37 cellular contexts compared by ENCODE assay signal in the genomic region with DNA sequence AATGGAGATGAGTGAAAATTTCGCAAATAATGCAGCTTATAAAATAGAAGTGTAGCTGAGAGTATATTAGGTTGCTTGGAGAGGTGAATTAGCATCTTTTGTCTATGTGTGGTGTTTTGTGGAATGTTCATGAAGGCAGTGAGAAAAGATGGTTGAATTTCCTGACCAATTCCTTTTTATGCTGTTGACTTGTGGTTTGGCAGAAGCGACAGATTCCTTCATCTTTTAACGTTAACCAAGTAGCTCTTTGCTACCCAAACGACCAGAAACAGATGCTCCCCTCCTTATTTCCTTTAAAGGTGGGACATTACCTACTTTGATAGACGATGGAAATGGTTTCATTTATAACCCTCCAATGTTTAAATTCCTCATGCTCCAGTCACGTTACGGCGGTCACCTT.
DNase-seq lines count a peak whose midpoint lies in the region; ATAC-seq, FAIRE-seq and TF ChIP-seq lines count a peak whose summit lies in the region.
"Had no signal": no experiment of that assay in that cellular context is flagged by ENCODE, and none has a peak within 500 bp of the region (broad histone marks: within the 10 kb centered on the region; RNA-seq: fewer than 3 reads in every experiment).

No MANE protein-coding gene starts in this region.

- FAIRE-seq in astrocyte (lab: Jason Lieb, UNC) (no peak), K562 (lab: Jason Lieb, UNC) (peak; percentile 44)
- FAIRE-seq: A204.1, A549, D721Med had no signal

- H3K9me1 ChIP-seq in K562 (ENCODE audit: control insufficient read depth, insufficient read depth, low read length) = no peaks in the 10 kb centered on the region

- no peak for ATAC-seq in K562
- ATAC-seq: A549; CD8-positive, alpha-beta T cell had no signal

- CTCF ChIA-PET in K562 (lab: Yijun Ruan, JAX; ENCODE audit: low intra/inter-chr PET ratio) = no interaction called here

- 19% methylated on average over 8 of the region's 8 CpGs for WGBS in K562 (ENCODE audit: insufficient coverage, low coverage, missing lambda C conversion rate)
- 63 to 77% methylated on average over 8 of the region's 8 CpGs for WGBS in testis, 2 donors

- in situ Hi-C loops in astrocyte of the cerebellum (cut with HindIII; ENCODE audit: low sequenced_read_pairs) (no loop called here), K562 (cut with MboI) (no loop called here)

- H4K20me1 ChIP-seq in astrocyte (ENCODE audit: insufficient read depth, low read length) (no peaks in the 10 kb centered on the region), K562 (replicated peaks; ENCODE audit: control insufficient read depth, insufficient read depth, low read length) (no peaks in the 10 kb centered on the region)
- H4K20me1 ChIP-seq: BLaER1; BLaER1 treated with 17β-estradiol and CSF1 and Interleukin-3, amounts not matched to agents 10 nM and 100 nM had no signal

- TF ChIP-seq EP300 in K562 (IDR thresholded peaks at IDR 0.05; ENCODE audit: low read length) = no peak

- H3K27ac ChIP-seq in astrocyte (ENCODE audit: low read depth, low read length) (no peak overlapping the region), K562 (ENCODE audit: extremely low read depth, low read depth, low read length) (no peak overlapping the region), testis (no peak overlapping the region)
- H3K27ac ChIP-seq: 22Rv1; A549; BLaER1; BLaER1 treated with 17β-estradiol and CSF1 and Interleukin-3, amounts not matched to agents 10 nM and 100 nM; C4-2B had no signal

- POLR2A ChIA-PET in K562 (lab: Yijun Ruan, JAX) = interaction anchor here (1.1 kb wide), 1 partner anchor 27 kb away, joined by 4 read pairs; no protein-coding TSS in a partner anchor

- intact Hi-C loops in K562 (cut with micrococcal nuclease) = no loop called here
- intact Hi-C loops in testis (cut with DNase I; ENCODE audit: low total_unique reads) = no loop called here

- H3K79me2 ChIP-seq in astrocyte (ENCODE audit: insufficient read depth, low read length) (no peaks in the 10 kb centered on the region), K562 (ENCODE audit: control insufficient read depth, insufficient read depth, low read length) (no peaks in the 10 kb centered on the region)

- H3K9ac ChIP-seq in astrocyte (ENCODE audit: low read length) (no peak overlapping the region), K562 (ENCODE audit: insufficient read depth in 1 of 2, low read depth in 2 of 2, low read length in 2 of 2) (no peak overlapping the region)
- H3K9ac ChIP-seq: BLaER1; BLaER1 treated with 17β-estradiol and CSF1 and Interleukin-3, amounts not matched to agents 10 nM and 100 nM had no signal

- DNase-seq in astrocyte (ENCODE audit: low read depth) (peak; percentile 71), astrocyte of the cerebellum (ENCODE audit: low read depth) (peak; percentile 40), astrocyte of the hippocampus (ENCODE audit: low read depth, low spot score) (peak; percentile 57), K562 (ENCODE audit: extremely low read depth in 1 of 4, low spot score in 3 of 4) (no peak), testis (no peak), SW 1271 (lab: John Stamatoyannopoulos, UW) (no peak), NCI-H1092 treated with DMSO at 0.1 percent for 48 hours (lab: John Stamatoyannopoulos, UW) (no peak), NAMALWA (ENCODE audit: low spot score) (no peak)
- DNase-seq: 8988T; ACHN; AML-193; BE2C; C1 segment of cervical spinal cord; Caco-2; Calu3; CD4-positive, alpha-beta memory T cell; CD4-positive, alpha-beta T cell; CD4-positive, CD25-positive, alpha-beta regulatory T cell; CD8-positive, alpha-beta memory T cell; CD8-positive, alpha-beta T cell; COR-L47; DMS 273 treated with DMSO at 0.1 percent for 48 hours; DMS153; DMS53; DMS79; DMS79 treated with DMSO at 0.1 percent for 48 hours; DND-41; EL had no signal

- no TSS peak for BruUV-seq in K562 (replicated peaks; lab: Mats Ljungman, UMichigan)

- peaks cover 2% of the 10 kb centered on the region for H3K9me3 Mint-ChIP-seq in astrocyte (ENCODE audit: unreplicated experiment)
- H3K9me3 Mint-ChIP-seq: CD4-positive, alpha-beta memory T cell; CD4-positive, alpha-beta T cell; CD4-positive, CD25-positive, alpha-beta regulatory T cell; CD8-positive, alpha-beta memory T cell; CD8-positive, alpha-beta T cell had no signal

- H3K4me1 ChIP-seq in astrocyte (ENCODE audit: insufficient read depth, low read length) (no peaks in the 10 kb centered on the region), K562 (replicated peaks in 1 of 2; ENCODE audit: control insufficient read depth in 2 of 2, insufficient read depth in 2 of 2, low read length in 2 of 2) (peaks cover 0 to 3% of the 10 kb centered on the region in 2 experiments; a peak in 2 of 5 replicates), testis (no peaks in the 10 kb centered on the region)
- H3K4me1 ChIP-seq: A549; BLaER1; BLaER1 treated with 17β-estradiol and CSF1 and Interleukin-3, amounts not matched to agents 10 nM and 100 nM; Caco-2 had no signal

- no peak overlapping the region for H3K4me3 Mint-ChIP-seq in astrocyte (ENCODE audit: unreplicated experiment)
- H3K4me3 Mint-ChIP-seq: B cell; CD14-positive monocyte; CD4-positive, alpha-beta memory T cell; CD4-positive, alpha-beta T cell; CD4-positive, CD25-positive, alpha-beta regulatory T cell; CD8-positive, alpha-beta memory T cell; CD8-positive, alpha-beta T cell had no signal

- TF ChIP-seq POLR2A in K562 (conservative IDR thresholded peaks at IDR 0.05) (no peak), testis (IDR thresholded peaks at IDR 0.05) (no peak)

- H3K27me3 ChIP-seq in astrocyte (ENCODE audit: insufficient read depth, low read length) = no peaks in the 10 kb centered on the region
- H3K27me3 ChIP-seq in K562 (ENCODE audit: control insufficient read depth in 2 of 2, insufficient read depth in 2 of 2, low read length in 2 of 2) = peaks cover 0 to 4% of the 10 kb centered on the region in 2 experiments; a peak in 1 of 5 replicates
- H3K27me3 ChIP-seq in testis = no peaks in the 10 kb centered on the region
- H3K27me3 ChIP-seq: BE2C; BLaER1; BLaER1 treated with 17β-estradiol and CSF1 and Interleukin-3, amounts not matched to agents 10 nM and 100 nM had no signal

- H2AFZ ChIP-seq in astrocyte (ENCODE audit: low read depth, low read length) (no peak overlapping the region), K562 (ENCODE audit: low read depth, low read length) (peak overlapping the region; percentile 72)

- no peaks in the 10 kb centered on the region for H3K27me3 Mint-ChIP-seq in astrocyte (ENCODE audit: low read depth, unreplicated experiment)
- H3K27me3 Mint-ChIP-seq: CD4-positive, alpha-beta T cell; CD4-positive, CD25-positive, alpha-beta regulatory T cell had no signal

- TF ChIP-seq CTCF in astrocyte (IDR thresholded peaks at IDR 0.05; ENCODE audit: insufficient read depth, low read depth, low read length) (no peak), astrocyte of the cerebellum (IDR thresholded peaks at IDR 0.05; ENCODE audit: low read depth, low read length, missing control alignments) (no peak), K562 (IDR thresholded peaks at IDR 0.05 in 2 of 3, conservative IDR thresholded peaks at IDR 0.05 in 1 of 3; ENCODE audit: insufficient read depth in 2 of 3, low read depth in 1 of 3, low read length in 3 of 3) (no peak), testis (IDR thresholded peaks at IDR 0.05) (no peak)

- no peaks in the 10 kb centered on the region for H3K4me1 Mint-ChIP-seq in astrocyte (ENCODE audit: low read depth, unreplicated experiment)
- H3K4me1 Mint-ChIP-seq: CD14-positive monocyte; CD4-positive, alpha-beta memory T cell; CD4-positive, CD25-positive, alpha-beta regulatory T cell; CD8-positive, alpha-beta memory T cell had no signal

- H3K4me3 ChIP-seq in astrocyte (ENCODE audit: insufficient read depth, low read depth, low read length) (no peak overlapping the region), astrocyte of the cerebellum (ENCODE audit: low read depth, low read length) (no peak overlapping the region), K562 (no peak overlapping the region), testis (no peak overlapping the region)
- H3K4me3 ChIP-seq: A549; BLaER1; BLaER1 treated with 17β-estradiol and CSF1 and Interleukin-3, amounts not matched to agents 10 nM and 100 nM had no signal

- no peak for TF ChIP-seq RAD21 in K562 (CRISPR knock-in tag; conservative IDR thresholded peaks at IDR 0.05 in 1 of 2, IDR thresholded peaks at IDR 0.05 in 1 of 2)

- H3K36me3 Mint-ChIP-seq in astrocyte (ENCODE audit: low read depth, unreplicated experiment) = no peaks in the 10 kb centered on the region
- H3K36me3 Mint-ChIP-seq: CD14-positive monocyte; CD4-positive, alpha-beta memory T cell; CD4-positive, CD25-positive, alpha-beta regulatory T cell; CD8-positive, alpha-beta memory T cell; CD8-positive, alpha-beta T cell had no signal

- H3K27ac Mint-ChIP-seq in astrocyte (ENCODE audit: unreplicated experiment) = no peak overlapping the region
- H3K27ac Mint-ChIP-seq: B cell; CD14-positive monocyte; CD4-positive, alpha-beta memory T cell; CD4-positive, alpha-beta T cell; CD4-positive, CD25-positive, alpha-beta regulatory T cell; CD8-positive, alpha-beta memory T cell; CD8-positive, alpha-beta T cell had no signal

- H3K4me2 ChIP-seq in astrocyte (ENCODE audit: low read length) = no peak overlapping the region
- H3K4me2 ChIP-seq in K562 (ENCODE audit: insufficient read depth, low read length) = no peak overlapping the region
- H3K4me2 ChIP-seq: A549; BLaER1; BLaER1 treated with 17β-estradiol and CSF1 and Interleukin-3, amounts not matched to agents 10 nM and 100 nM had no signal

- H3K36me3 ChIP-seq in astrocyte (ENCODE audit: insufficient read depth, low read length) = no peaks in the 10 kb centered on the region
- H3K36me3 ChIP-seq in K562 (ENCODE audit: control insufficient read depth, insufficient read depth, low read length) = no peaks in the 10 kb centered on the region
- H3K36me3 ChIP-seq in testis (ENCODE audit: low read depth, missing control alignments) = no peaks in the 10 kb centered on the region
- H3K36me3 ChIP-seq: BE2C; BLaER1; BLaER1 treated with 17β-estradiol and CSF1 and Interleukin-3, amounts not matched to agents 10 nM and 100 nM had no signal

- H3K9me3 ChIP-seq in astrocyte (ENCODE audit: insufficient read depth, low read depth, low read length) = no peaks in the 10 kb centered on the region
- no peaks in the 10 kb centered on the region for H3K9me3 ChIP-seq in K562 (replicated peaks; ENCODE audit: control insufficient read depth, insufficient read depth, low read depth, low read length)
- H3K9me3 ChIP-seq in testis = no peaks in the 10 kb centered on the region
- H3K9me3 ChIP-seq: A549, BE2C, BLaER1, Caco-2 had no signal

TF ChIP-seq in K562, 482 proteins besides CTCF, POLR2A, EP300 and RAD21 (continues in another document):
- TF ChIP-seq, protein P1, sequence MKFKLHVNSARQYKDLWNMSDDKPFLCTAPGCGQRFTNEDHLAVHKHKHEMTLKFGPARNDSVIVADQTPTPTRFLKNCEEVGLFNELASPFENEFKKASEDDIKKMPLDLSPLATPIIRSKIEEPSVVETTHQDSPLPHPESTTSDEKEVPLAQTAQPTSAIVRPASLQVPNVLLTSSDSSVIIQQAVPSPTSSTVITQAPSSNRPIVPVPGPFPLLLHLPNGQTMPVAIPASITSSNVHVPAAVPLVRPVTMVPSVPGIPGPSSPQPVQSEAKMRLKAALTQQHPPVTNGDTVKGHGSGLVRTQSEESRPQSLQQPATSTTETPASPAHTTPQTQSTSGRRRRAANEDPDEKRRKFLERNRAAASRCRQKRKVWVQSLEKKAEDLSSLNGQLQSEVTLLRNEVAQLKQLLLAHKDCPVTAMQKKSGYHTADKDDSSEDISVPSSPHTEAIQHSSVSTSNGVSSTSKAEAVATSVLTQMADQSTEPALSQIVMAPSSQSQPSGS (CRISPR knock-in tag; IDR thresholded peaks at IDR 0.05) = no peak

Comparison
In these comparisons a context has a peak if more than half of its experiments do, and no peak if none do; other contexts are left out.
1. DNase-seq: peak in astrocyte (single experiment), astrocyte of the cerebellum (single experiment) and astrocyte of the hippocampus (single experiment); none in K562 (0 of 4), testis (single experiment), SW 1271 (0 of 2), NCI-H1092 treated with DMSO at 0.1 percent for 48 hours (single experiment) and NAMALWA (single experiment).